Comparison of ENCODE assay signal across 8 cellular contexts in genomic region chr3:38164966-38165721, GRCh38. TPM values are rescaled to one million over a fixed set of nuclear protein-coding genes. Genes with fewer than 3 reads are reported as not detected.
DNase-seq lines count a peak whose midpoint lies in the region; ATAC-seq and TF ChIP-seq lines count a peak whose summit lies in the region.

OXSR1 (plus strand) TSS chr3:38165537; CDS start chr3:38165877, 340 bp downstream.

- peak within 1 kb of the TSS; percentile 95 for H2AFZ ChIP-seq in OCI-LY7 (ENCODE audit: low read length)

- TF ChIP-seq CTCF in OCI-LY7 (conservative IDR thresholded peaks at IDR 0.05; ENCODE audit: low read length) (no peak), endothelial cell (IDR thresholded peaks at IDR 0.05; ENCODE audit: unreplicated experiment) (no peak), mesothelial cell of epicardium (IDR thresholded peaks at IDR 0.05; ENCODE audit: unreplicated experiment) (no peak)

- DNase-seq in D341Med (ENCODE audit: low spot score) (peak; percentile 96), HuH-7.5 (ENCODE audit: low spot score) (peak; percentile 95), OCI-LY7 (ENCODE audit: low spot score) (peak; percentile 99), activated T-cell treated with anti-CD3 and anti-CD28 coated beads for 1 hour (ENCODE audit: low read depth) (peak; percentile 91), endothelial cell (ENCODE audit: low spot score) (peak; percentile 91), mesothelial cell of epicardium (ENCODE audit: low spot score in 2 of 2, unreplicated experiment in 2 of 2) (peak; percentile 85 to 96)
- DNase-seq in stimulated activated CD8-positive, alpha-beta memory T cell treated with anti-CD3 and anti-CD28 coated beads, Interleukin-15, amount 100 ng/mL, for 48 hours (ENCODE audit: low read depth in 2 of 2) = peak; percentile 93 to 94

- H3K36me3 ChIP-seq in OCI-LY7 (ENCODE audit: insufficient read depth, low read length) = peaks cover 4% of the 10 kb centered on the region

- H3K4me1 Mint-ChIP-seq in endothelial cell (ENCODE audit: unreplicated experiment) = peaks cover 16% of the 10 kb centered on the region
- peaks cover 25% of the 10 kb centered on the region for H3K4me1 Mint-ChIP-seq in mesothelial cell of epicardium

- H3K9me3 ChIP-seq in OCI-LY7 (ENCODE audit: low read length) = no peaks in the 10 kb centered on the region

- BruUV-seq in OCI-LY7 (replicated peaks; lab: Mats Ljungman, UMichigan) = no TSS peak

- no peaks in the 10 kb centered on the region for H3K9me3 Mint-ChIP-seq in endothelial cell (ENCODE audit: unreplicated experiment)
- no peaks in the 10 kb centered on the region for H3K9me3 Mint-ChIP-seq in mesothelial cell of epicardium

- H3K27ac Mint-ChIP-seq in endothelial cell (ENCODE audit: unreplicated experiment) (peak within 1 kb of the TSS; percentile 96), mesothelial cell of epicardium (peak within 1 kb of the TSS; percentile 100)

- H3K79me2 ChIP-seq in OCI-LY7 (ENCODE audit: insufficient read depth, low read depth, low read length) = peaks cover 47% of the 10 kb centered on the region

- peaks cover 34% of the 10 kb centered on the region for H3K4me1 ChIP-seq in OCI-LY7 (ENCODE audit: insufficient read depth, low read length, poor library complexity, severe bottlenecking)

- peak; percentile 92 for ATAC-seq in GM21515 (IDR thresholded peaks at IDR 0.05; ENCODE audit: unreplicated experiment)

- H3K4me3 Mint-ChIP-seq in endothelial cell (ENCODE audit: unreplicated experiment) (peak within 1 kb of the TSS; percentile 100), mesothelial cell of epicardium (peak within 1 kb of the TSS; percentile 89)

- POLR2A ChIA-PET in OCI-LY7 (lab: Charles Lee) = interaction anchor here (0.8 to 5.0 kb wide), 6 partner anchors 9 to 27 kb away, joined by 3 to 42 read pairs (median 8); partner anchors contain the start of genes ACAA1 and MYD88

- H3K9me2 ChIP-seq in OCI-LY7 (ENCODE audit: insufficient read depth, low read length) = no peaks in the 10 kb centered on the region

- intact Hi-C loops in OCI-LY7 (cut with micrococcal nuclease; ENCODE audit: unreplicated experiment) = loop anchor here (1.0 kb wide), 1 partner anchor 28 kb away; the partner anchor contains the start of gene ACAA1

- H4K20me1 ChIP-seq in OCI-LY7 (ENCODE audit: insufficient read depth, low read length) = peaks cover 20% of the 10 kb centered on the region; the same call in 1 of the 2 replicates

- peaks cover 10% of the 10 kb centered on the region for H3K27me3 Mint-ChIP-seq in endothelial cell (ENCODE audit: unreplicated experiment)
- H3K27me3 Mint-ChIP-seq in mesothelial cell of epicardium (ENCODE audit: low read depth) = no peaks in the 10 kb centered on the region

- H3K36me3 Mint-ChIP-seq in endothelial cell (ENCODE audit: low read depth, unreplicated experiment) = no peaks in the 10 kb centered on the region
- H3K36me3 Mint-ChIP-seq in mesothelial cell of epicardium = no peaks in the 10 kb centered on the region

- peak within 1 kb of the TSS; percentile 86 for H3K4me2 ChIP-seq in OCI-LY7 (ENCODE audit: low read length)

- H3K4me3 ChIP-seq in OCI-LY7 (ENCODE audit: low read depth, low read length, poor library complexity, severe bottlenecking) = peak within 1 kb of the TSS; percentile 91

- CTCF ChIA-PET in OCI-LY7 (lab: Charles Lee; ENCODE audit: unreplicated experiment) = no interaction called here

- peak within 1 kb of the TSS; percentile 65 for H3K27ac ChIP-seq in OCI-LY7 (ENCODE audit: low read depth, low read length, poor library complexity, severe bottlenecking)

RNA-seq across cellular contexts. Expression of gene OXSR1, which starts in this region (rescaled TPM):
- 21.4 and 22.4 TPM in 2 replicates for total RNA-seq in OCI-LY7 (2014; rRNA removed; shearing (Covaris generic))
- total RNA-seq in OCI-LY7 (2022) (42.7 and 43.7 TPM in 2 replicates), endothelial cell (ENCODE audit: unreplicated experiment) (36.0 TPM), mesothelial cell of epicardium (42.3 to 43.2 TPM (median 42.6 TPM) in 3 replicates)

Comparison
In these comparisons a context has a peak if more than half of its experiments do, and no peak if none do; other contexts are left out.
1. Peak in every context shown above with its lines: DNase-seq, ATAC-seq, H3K4me3 ChIP-seq and H3K27ac ChIP-seq.